Comparison of ENCODE assay signal across 8 cellular contexts in the genomic region with DNA sequence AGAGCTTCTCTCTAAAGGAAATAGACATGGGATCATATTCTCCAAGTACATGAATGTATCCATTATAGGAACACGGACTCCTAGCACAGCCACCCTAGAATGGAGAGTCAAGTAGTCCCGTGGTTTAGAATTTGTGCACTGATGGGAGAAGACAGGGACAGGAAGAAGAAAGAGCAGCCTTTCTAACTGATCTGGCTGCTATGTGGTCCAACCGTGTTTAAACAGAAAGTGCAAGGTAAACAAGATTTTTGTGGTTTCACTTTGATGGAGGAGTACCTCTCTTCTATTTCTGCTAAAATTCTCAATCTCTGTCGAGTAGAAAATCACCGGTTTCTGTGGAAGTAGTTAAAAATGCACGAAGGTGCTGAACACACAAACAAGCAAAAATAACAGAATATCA.
DNase-seq lines count a peak whose midpoint lies in the region; ATAC-seq and TF ChIP-seq lines count a peak whose summit lies in the region.

No MANE protein-coding gene starts in this region.

- no peak overlapping the region for H3K9ac ChIP-seq in neuronal stem cell (ENCODE audit: low read depth, low read length, poor library complexity)

- H3K27ac Mint-ChIP-seq in MCF 10A (ENCODE audit: low read depth, unreplicated experiment): no peak overlapping the region

- no peak overlapping the region for H3K4me2 ChIP-seq in neuronal stem cell (ENCODE audit: insufficient read depth, low read length, poor library complexity, severe bottlenecking)

- H2BK120ac ChIP-seq in neuronal stem cell (ENCODE audit: low read depth, low read length): no peak overlapping the region

- intact Hi-C loops in MCF 10A (cut with micrococcal nuclease): no loop called here
- intact Hi-C loops in breast epithelium (cut with DNase I; ENCODE audit: low total_unique reads): no loop called here

- H3K27me3 ChIP-seq in breast epithelium: no peaks in the 10 kb centered on the region
- H3K27me3 ChIP-seq in neuronal stem cell (ENCODE audit: control insufficient read depth in 3 of 3, insufficient read depth in 3 of 3, low read depth in 1 of 3, low read length in 3 of 3): no peaks in the 10 kb centered on the region

- no peaks in the 10 kb centered on the region for H3K36me3 Mint-ChIP-seq in MCF 10A (ENCODE audit: insufficient read depth, unreplicated experiment)

- no CpG with 5 or more reads among the region's 6 CpGs for WGBS in neuronal stem cell (ENCODE audit: extremely low coverage in 2 of 2, insufficient read length in 2 of 2, insufficient replicate concordance in 1 of 2), 2 donors

- peak overlapping the region; percentile 6 for H3K4me3 Mint-ChIP-seq in MCF 10A (ENCODE audit: unreplicated experiment)

- H3K9me3 ChIP-seq in breast epithelium (no peaks in the 10 kb centered on the region), neuronal stem cell (replicated peaks in 1 of 2; ENCODE audit: control insufficient read depth in 2 of 2, insufficient read depth in 1 of 2, low read depth in 1 of 2, low read length in 2 of 2) (no peaks in the 10 kb centered on the region)

- H2AK5ac ChIP-seq in neuronal stem cell (ENCODE audit: low read depth, low read length): no peak overlapping the region

- no peak overlapping the region for H3K23ac ChIP-seq in neuronal stem cell (ENCODE audit: low read depth, low read length, poor library complexity)

- no peak overlapping the region for H2BK12ac ChIP-seq in neuronal stem cell (ENCODE audit: low read length)

- H3K4ac ChIP-seq in neuronal stem cell (ENCODE audit: low read length): no peak overlapping the region

- no peak overlapping the region for H4K8ac ChIP-seq in neuronal stem cell (ENCODE audit: low read depth, low read length)

- peaks cover 6% of the 10 kb centered on the region for H3K4me1 Mint-ChIP-seq in MCF 10A (ENCODE audit: insufficient read depth, unreplicated experiment)

- no peak overlapping the region for H2BK15ac ChIP-seq in neuronal stem cell (ENCODE audit: low read length)

- H3K4me3 ChIP-seq in breast epithelium (no peak overlapping the region), neuronal stem cell (ENCODE audit: low read length in 2 of 2) (no peak overlapping the region)

- H3K79me1 ChIP-seq in neuronal stem cell (ENCODE audit: low read depth, low read length): no peaks in the 10 kb centered on the region

- H2AFZ ChIP-seq in neuronal stem cell (ENCODE audit: low read length): peak overlapping the region; percentile 46

- POLR2A ChIA-PET in MCF 10A (lab: Yijun Ruan, JAX): no interaction called here
- POLR2A ChIA-PET in RWPE1 (lab: Yijun Ruan, JAX; ENCODE audit: low non-redundant PET): no interaction called here

- H3K36me3 ChIP-seq in breast epithelium (no peaks in the 10 kb centered on the region), neuronal stem cell (replicated peaks in 1 of 2; ENCODE audit: control insufficient read depth in 2 of 2, insufficient read depth in 2 of 2, low read length in 2 of 2) (no peaks in the 10 kb centered on the region)

- H3K27ac ChIP-seq in breast epithelium (no peak overlapping the region), RWPE1 (no peak overlapping the region), neuronal stem cell (replicated peaks; ENCODE audit: low read length) (no peak overlapping the region)

- no peaks in the 10 kb centered on the region for H3K4me1 ChIP-seq in breast epithelium
- no peaks in the 10 kb centered on the region for H3K4me1 ChIP-seq in neuronal stem cell (ENCODE audit: control insufficient read depth in 2 of 2, insufficient read depth in 1 of 2, low read depth in 1 of 2, low read length in 2 of 2)

- H3K14ac ChIP-seq in neuronal stem cell (ENCODE audit: low read length): no peak overlapping the region

- no peak overlapping the region for H2BK5ac ChIP-seq in neuronal stem cell (ENCODE audit: low read length)

- ATAC-seq in HG02840 (IDR thresholded peaks at IDR 0.05; ENCODE audit: low FRiP score, unreplicated experiment): peak; percentile 94

- DNase-seq in MCF 10A (ENCODE audit: unreplicated experiment) (peak; percentile 1), breast epithelium (ENCODE audit: low spot score in 2 of 2) (no peak), RWPE1 (ENCODE audit: low spot score) (peak; percentile 3), neuronal stem cell (ENCODE audit: low spot score) (no peak), iPS-NIHi7 (ENCODE audit: extremely low spot score) (no peak), NCI-H1048 (lab: John Stamatoyannopoulos, UW) (no peak)
- DNase-seq in activated CD4-positive, CD25-positive, alpha-beta regulatory T cell treated with anti-CD3 and anti-CD28 coated beads, Interleukin-2, amount 50 U/mL, for 72 hours: no peak

- H3K9me3 Mint-ChIP-seq in MCF 10A (ENCODE audit: unreplicated experiment): no peaks in the 10 kb centered on the region

- no TSS peak for BruUV-seq in MCF 10A (replicated peaks; lab: Mats Ljungman, UMichigan)

- CTCF ChIA-PET in MCF 10A (lab: Yijun Ruan, JAX): no interaction called here
- CTCF ChIA-PET in RWPE1 (lab: Yijun Ruan, JAX): no interaction called here

- H4K91ac ChIP-seq in neuronal stem cell (ENCODE audit: low read depth, low read length, poor library complexity): no peak overlapping the region

- H3K18ac ChIP-seq in neuronal stem cell (ENCODE audit: low read length): no peak overlapping the region

- no peak for TF ChIP-seq POLR2A in breast epithelium (IDR thresholded peaks at IDR 0.05)

- TF ChIP-seq CTCF in MCF 10A (IDR thresholded peaks at IDR 0.05; ENCODE audit: unreplicated experiment) (no peak), breast epithelium (IDR thresholded peaks at IDR 0.05) (no peak), RWPE1 (conservative IDR thresholded peaks at IDR 0.05; ENCODE audit: low read depth) (no peak)

- H3K27me3 Mint-ChIP-seq in MCF 10A (ENCODE audit: insufficient read depth, unreplicated experiment): no peaks in the 10 kb centered on the region

Comparison
In these comparisons a context has a peak if more than half of its experiments do, and no peak if none do; other contexts are left out.
1. DNase-seq: peak in MCF 10A (single experiment) and RWPE1 (single experiment); none in breast epithelium (0 of 2), neuronal stem cell (single experiment), iPS-NIHi7 (single experiment), NCI-H1048 (single experiment) and activated CD4-positive, CD25-positive, alpha-beta regulatory T cell treated with anti-CD3 and anti-CD28 coated beads, Interleukin-2, amount 50 U/mL, for 72 hours (single experiment).